Comparison of ENCODE assay signal across 8 cellular contexts in the genomic region with DNA sequence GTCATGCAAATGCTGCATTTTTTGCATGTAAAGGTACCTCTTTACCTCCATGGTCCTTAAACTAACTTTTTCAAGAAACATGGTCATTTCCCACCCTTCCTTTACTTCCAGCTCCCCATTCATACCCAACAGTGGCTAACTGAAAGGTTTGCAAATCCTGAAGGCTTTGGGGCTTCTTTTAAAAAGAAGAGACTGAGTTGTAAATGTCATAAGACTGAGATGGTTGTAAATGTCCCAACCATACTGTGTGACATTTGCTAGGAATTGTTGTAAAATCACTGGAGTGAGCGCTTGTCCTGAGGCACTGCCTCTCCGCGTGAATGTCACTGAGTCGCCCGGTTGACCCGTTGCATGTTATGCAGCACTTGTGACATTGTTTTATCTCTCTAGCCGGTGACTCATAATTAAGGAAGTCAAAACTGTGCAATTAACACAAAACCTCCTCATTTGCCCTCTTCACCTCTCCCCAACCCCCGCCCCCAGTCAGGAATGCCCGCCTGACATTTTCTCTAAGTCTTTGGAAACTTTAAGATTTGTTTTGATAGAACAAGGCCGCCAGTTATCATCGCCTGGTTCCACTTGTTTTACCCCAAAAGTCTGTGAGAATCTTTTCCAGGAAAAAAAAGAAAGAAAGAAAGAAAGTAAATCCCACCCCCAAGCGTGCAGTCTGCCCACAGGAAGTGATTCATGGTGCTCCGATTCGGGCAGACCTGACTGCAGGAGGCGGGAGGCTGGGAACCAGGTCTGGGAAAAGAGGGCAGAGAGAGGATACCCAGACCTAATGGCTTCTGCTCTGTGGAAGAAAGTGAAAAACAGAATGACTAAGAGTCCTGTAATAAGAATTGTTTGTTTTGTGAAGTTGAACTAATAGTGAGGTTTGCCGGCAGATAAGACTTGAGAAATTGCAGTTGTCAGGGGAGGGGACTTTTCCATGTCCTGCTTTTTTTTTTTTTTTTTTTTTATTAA.
DNase-seq lines count a peak whose midpoint lies in the region; ATAC-seq and TF ChIP-seq lines count a peak whose summit lies in the region.

No MANE protein-coding gene starts in this region.

- H3K27ac ChIP-seq in rectal smooth muscle tissue (ENCODE audit: low read depth, low read length) = peak overlapping the region; percentile 27
- peak overlapping the region in 6 of 59 donors; percentile 0 to 66 (median 16) for H3K27ac ChIP-seq in dorsolateral prefrontal cortex

- TF ChIP-seq CTCF in dorsolateral prefrontal cortex (IDR thresholded peaks at IDR 0.05 in 54 of 56, conservative IDR thresholded peaks at IDR 0.05 in 2 of 56; ENCODE audit: low read depth in 1 of 56, partially characterized antibody in 56 of 56) = no peak

- H3K27me3 ChIP-seq in NT2/D1 (ENCODE audit: insufficient read depth, insufficient read length) (no peaks in the 10 kb centered on the region), rectal smooth muscle tissue (ENCODE audit: control insufficient read depth, insufficient read depth, low read length) (no peaks in the 10 kb centered on the region), dorsolateral prefrontal cortex (no peaks in the 10 kb centered on the region)

- H3K4me1 ChIP-seq in NT2/D1 (ENCODE audit: insufficient read depth, insufficient read length) = peaks cover 26% of the 10 kb centered on the region
- H3K4me1 ChIP-seq in rectal smooth muscle tissue (ENCODE audit: control insufficient read depth, insufficient read depth, low read length) = peaks cover 17% of the 10 kb centered on the region

- no peaks in the 10 kb centered on the region for H3K9me3 ChIP-seq in NT2/D1 (ENCODE audit: insufficient read depth, low read length)

- H3K36me3 ChIP-seq in NT2/D1 (ENCODE audit: insufficient read depth, insufficient read length, low read length) = peaks cover 14% of the 10 kb centered on the region
- no peaks in the 10 kb centered on the region for H3K36me3 ChIP-seq in rectal smooth muscle tissue (ENCODE audit: control insufficient read depth, insufficient read depth, low read length)

- ATAC-seq in Right ventricle myocardium superior (ENCODE audit: poor library complexity) = peak; percentile 74

- H3K4me3 ChIP-seq in NT2/D1 (ENCODE audit: insufficient read length, low read depth) = no peak overlapping the region
- H3K4me3 ChIP-seq in rectal smooth muscle tissue (ENCODE audit: low read length) = no peak overlapping the region
- no peak overlapping the region for H3K4me3 ChIP-seq in dorsolateral prefrontal cortex

- DNase-seq in GM04504 (ENCODE audit: low read depth) (peak; percentile 95), NT2/D1 (ENCODE audit: low read depth, low spot score) (peak; percentile 80), Right ventricle myocardium superior (peak; percentile 72), NCI-H2107 treated with DMSO at 0.1 percent for 48 hours (lab: John Stamatoyannopoulos, UW; ENCODE audit: unreplicated experiment) (no peak), NCI-H526 (lab: John Stamatoyannopoulos, UW) (no peak), dorsolateral prefrontal cortex (no peak)
- peak; percentile 43 for DNase-seq in activated T-helper 9 cell treated with anti-CD3 and anti-CD28 coated beads, Interleukin-2, amount 50 U/mL, for 16 hours (ENCODE audit: low read depth)

- intact Hi-C loops in Right ventricle myocardium superior (cut with DNase I) (loop anchor here (10.0 kb wide), 1 partner anchor 55 kb away; no protein-coding TSS in a partner anchor), dorsolateral prefrontal cortex (cut with DNase I) (no loop called here)

- H3K9ac ChIP-seq in NT2/D1 (ENCODE audit: insufficient read length, low read depth) (no peak overlapping the region), rectal smooth muscle tissue (ENCODE audit: low read length) (no peak overlapping the region)

Comparison
In these comparisons a context has a peak if more than half of its experiments do, and no peak if none do; other contexts are left out.
1. DNase-seq: peak in GM04504 (single experiment), NT2/D1 (single experiment), activated T-helper 9 cell treated with anti-CD3 and anti-CD28 coated beads, Interleukin-2, amount 50 U/mL, for 16 hours (single experiment) and Right ventricle myocardium superior (single experiment); none in NCI-H2107 treated with DMSO at 0.1 percent for 48 hours (single experiment), NCI-H526 (0 of 2) and dorsolateral prefrontal cortex (0 of 10).